In genomic region chr19:574658-575526, GRCh38 we compare ENCODE assay signal across 7 cellular contexts. TPM values are rescaled to one million over a fixed set of nuclear protein-coding genes. Genes with fewer than 3 reads are reported as not detected.
A peak's percentile ranks its signal among the peaks of the same experiment; 100 is the strongest.
DNase-seq lines count a peak whose midpoint lies in the region; FAIRE-seq and TF ChIP-seq lines count a peak whose summit lies in the region.

No MANE protein-coding gene starts in this region.

- FAIRE-seq in GM19239 (lab: Jason Lieb, UNC): peak; percentile 63
- FAIRE-seq in H54 (lab: Jason Lieb, UNC): no peak

- H3K9ac ChIP-seq in SK-N-SH: peak overlapping the region; percentile 11; the same call in 1 of the 2 replicates

- no peak overlapping the region for H2AFZ ChIP-seq in SK-N-SH (ENCODE audit: low read depth)

- TF ChIP-seq POLR2A in esophagus muscularis mucosa (IDR thresholded peaks at IDR 0.05; ENCODE audit: low read depth): no peak
- TF ChIP-seq POLR2A in H54 (IDR thresholded peaks at IDR 0.05; ENCODE audit: low read depth, low read length): no peak

- peaks cover 60% of the 10 kb centered on the region for H3K4me1 Mint-ChIP-seq in nephron progenitor cell

- intact Hi-C loops in esophagus muscularis mucosa (cut with DNase I): loop anchor here (5.0 kb wide), 1 partner anchor 57 kb away; the partner anchor contains the start of gene POLRMT

- peaks cover 8% of the 10 kb centered on the region for H3K9me3 Mint-ChIP-seq in nephron progenitor cell

- peaks cover 5% of the 10 kb centered on the region for H3K27me3 Mint-ChIP-seq in nephron progenitor cell (ENCODE audit: low read depth, poor library complexity)

- no peak for TF ChIP-seq CTCF in SK-N-SH (IDR thresholded peaks at IDR 0.05)
- no peak for TF ChIP-seq CTCF in esophagus muscularis mucosa (IDR thresholded peaks at IDR 0.05)
- TF ChIP-seq CTCF in nephron progenitor cell (IDR thresholded peaks at IDR 0.05): no peak

- no peak for TF ChIP-seq EP300 in SK-N-SH (IDR thresholded peaks at IDR 0.05; ENCODE audit: borderline replicate concordance in 1 of 2, low read depth in 1 of 2, low read length in 1 of 2)
- TF ChIP-seq EP300 in esophagus muscularis mucosa (IDR thresholded peaks at IDR 0.05): no peak

- POLR2A ChIA-PET in SK-N-SH (lab: Yijun Ruan, JAX): interaction anchor here (1.4 kb wide), 1 partner anchor 69 kb away, joined by 4 read pairs; no protein-coding TSS in a partner anchor

- peak overlapping the region; percentile 92 for H3K4me3 Mint-ChIP-seq in nephron progenitor cell

- peaks cover 14% of the 10 kb centered on the region for H3F3A ChIP-seq in SK-N-SH (replicated peaks; ENCODE audit: insufficient read depth)

- peaks cover 0 to 15% of the 10 kb centered on the region in 2 experiments for H3K36me3 ChIP-seq in SK-N-SH (replicated peaks in 1 of 2; ENCODE audit: control insufficient read depth in 1 of 2, insufficient read depth in 2 of 2, low read length in 1 of 2)
- peaks cover 5 to 23% (median 19%) of the 10 kb centered on the region in 4 donors for H3K36me3 ChIP-seq in esophagus muscularis mucosa
- H3K36me3 ChIP-seq in effector memory CD4-positive, alpha-beta T cell (ENCODE audit: control insufficient read depth, insufficient read depth, low read length): peaks cover 15% of the 10 kb centered on the region

- H3K79me2 ChIP-seq in SK-N-SH (ENCODE audit: insufficient read depth): peaks cover 73% of the 10 kb centered on the region

- H3K27ac Mint-ChIP-seq in nephron progenitor cell: peak overlapping the region; percentile 91

- H3K27me3 ChIP-seq in SK-N-SH (ENCODE audit: insufficient read depth) (no peaks in the 10 kb centered on the region), esophagus muscularis mucosa (no peaks in the 10 kb centered on the region)
- H3K27me3 ChIP-seq in effector memory CD4-positive, alpha-beta T cell (replicated peaks; ENCODE audit: control insufficient read depth, insufficient read depth, low read length, poor library complexity, severe bottlenecking): no peaks in the 10 kb centered on the region

- H3K4me1 ChIP-seq in SK-N-SH (ENCODE audit: control insufficient read depth in 1 of 2, insufficient read depth in 2 of 2, low read depth in 1 of 2, low read length in 1 of 2) (peaks cover 24 to 32% of the 10 kb centered on the region in 2 experiments; a peak in 3 of 4 replicates), esophagus muscularis mucosa (peaks cover 55 to 67% (median 59%) of the 10 kb centered on the region in 4 donors)
- H3K4me1 ChIP-seq in effector memory CD4-positive, alpha-beta T cell (ENCODE audit: control insufficient read depth, insufficient read depth, low read length, poor library complexity, severe bottlenecking): peaks cover 34% of the 10 kb centered on the region

- no peaks in the 10 kb centered on the region for H3K9me2 ChIP-seq in SK-N-SH

- H3K9me3 ChIP-seq in SK-N-SH (no peaks in the 10 kb centered on the region), esophagus muscularis mucosa (no peaks in the 10 kb centered on the region)
- H3K9me3 ChIP-seq in effector memory CD4-positive, alpha-beta T cell (ENCODE audit: control insufficient read depth, low read length): no peaks in the 10 kb centered on the region

- H3K36me3 Mint-ChIP-seq in nephron progenitor cell (ENCODE audit: low read depth): peaks cover 5% of the 10 kb centered on the region

- no peak for TF ChIP-seq RAD21 in SK-N-SH (IDR thresholded peaks at IDR 0.05; ENCODE audit: low read length)

- peaks cover 66% of the 10 kb centered on the region for H4K20me1 ChIP-seq in SK-N-SH (ENCODE audit: insufficient read depth)

- H3K4me3 ChIP-seq in SK-N-SH (ENCODE audit: low read depth in 2 of 2, low read length in 1 of 2): peak overlapping the region; percentile 38 to 53
- peak overlapping the region; percentile 14 to 51 (median 40) for H3K4me3 ChIP-seq in esophagus muscularis mucosa
- no peak overlapping the region for H3K4me3 ChIP-seq in effector memory CD4-positive, alpha-beta T cell (ENCODE audit: insufficient read depth, low read depth, low read length, poor library complexity, severe bottlenecking)

- H3K27ac ChIP-seq in SK-N-SH (ENCODE audit: low read depth in 2 of 2, low read length in 1 of 2) (peak overlapping the region; percentile 44 to 53; a peak in 3 of 4 replicates), esophagus muscularis mucosa (replicated peaks in 1 of 4) (peak overlapping the region; percentile 38 to 74 (median 68))
- no peak overlapping the region for H3K27ac ChIP-seq in effector memory CD4-positive, alpha-beta T cell (ENCODE audit: insufficient read depth, low read length, poor library complexity, severe bottlenecking)

- 15% methylated on average over 4 of the region's 32 CpGs for WGBS in SK-N-SH (ENCODE audit: low lambda C conversion rate)
- whole genome bisulfite sequencing in esophagus muscularis mucosa: 35% methylated on average over 21 of the region's 32 CpGs

- CTCF ChIA-PET in SK-N-SH (lab: Yijun Ruan, JAX): interaction anchor here (1.3 to 5.7 kb wide), 5 partner anchors 9 to 65 kb away, joined by 3 to 32 read pairs (median 6); no protein-coding TSS in a partner anchor

- peak overlapping the region; percentile 100 for H3K4me2 ChIP-seq in SK-N-SH

- DNase-seq in GM19239 (ENCODE audit: insufficient read length, low spot score) (no peak), SK-N-SH (no peak), esophagus muscularis mucosa (ENCODE audit: extremely low spot score) (no peak), nephron progenitor cell (peak; percentile 37), H54 (ENCODE audit: insufficient read length, low spot score) (no peak), NCI-H510A treated with DMSO at 0.1 percent for 48 hours (lab: John Stamatoyannopoulos, UW) (no peak)
- DNase-seq in effector memory CD4-positive, alpha-beta T cell: no peak

TF ChIP-seq in SK-N-SH, 30 proteins besides CTCF, POLR2A, EP300 and RAD21:
- TF ChIP-seq, protein P1, sequence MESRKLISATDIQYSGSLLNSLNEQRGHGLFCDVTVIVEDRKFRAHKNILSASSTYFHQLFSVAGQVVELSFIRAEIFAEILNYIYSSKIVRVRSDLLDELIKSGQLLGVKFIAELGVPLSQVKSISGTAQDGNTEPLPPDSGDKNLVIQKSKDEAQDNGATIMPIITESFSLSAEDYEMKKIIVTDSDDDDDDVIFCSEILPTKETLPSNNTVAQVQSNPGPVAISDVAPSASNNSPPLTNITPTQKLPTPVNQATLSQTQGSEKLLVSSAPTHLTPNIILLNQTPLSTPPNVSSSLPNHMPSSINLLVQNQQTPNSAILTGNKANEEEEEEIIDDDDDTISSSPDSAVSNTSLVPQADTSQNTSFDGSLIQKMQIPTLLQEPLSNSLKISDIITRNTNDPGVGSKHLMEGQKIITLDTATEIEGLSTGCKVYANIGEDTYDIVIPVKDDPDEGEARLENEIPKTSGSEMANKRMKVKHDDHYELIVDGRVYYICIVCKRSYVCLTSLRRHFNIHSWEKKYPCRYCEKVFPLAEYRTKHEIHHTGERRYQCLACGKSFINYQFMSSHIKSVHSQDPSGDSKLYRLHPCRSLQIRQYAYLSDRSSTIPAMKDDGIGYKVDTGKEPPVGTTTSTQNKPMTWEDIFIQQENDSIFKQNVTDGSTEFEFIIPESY (IDR thresholded peaks at IDR 0.05; ENCODE audit: borderline replicate concordance, low read depth): no peak
- peak; percentile 58; the same call in 1 of the 2 replicates for TF ChIP-seq MXI1 (IDR thresholded peaks at IDR 0.05; ENCODE audit: low read depth, low read length)

RNA-seq across cellular contexts. Expression of gene BSG, which starts 2.5 kb away (rescaled TPM):
- 745 and 835 TPM in 2 replicates for polyA plus RNA-seq in SK-N-SH (2012; rRNA removed)
- 263 and 438 TPM in 2 replicates for polyA plus RNA-seq in SK-N-SH (2012; cell fraction: cytosol; rRNA removed)
- polyA plus RNA-seq in SK-N-SH (2012; cell fraction: nucleus; rRNA removed): 422 and 627 TPM in 2 replicates
- total RNA-seq in esophagus muscularis mucosa: 100 to 1,000 TPM; 304 to 416 (median 362) TPM

RNA-seq across cellular contexts. Expression of gene HCN2, which starts 14.8 kb away (rescaled TPM):
- 3.4 and 5.6 TPM in 2 replicates for polyA plus RNA-seq in SK-N-SH (2012; rRNA removed)
- 4.4 and 8.7 TPM in 2 replicates for polyA plus RNA-seq in SK-N-SH (2012; cell fraction: cytosol; rRNA removed)
- polyA plus RNA-seq in SK-N-SH (2012; cell fraction: nucleus; rRNA removed): 11.1 and 12.0 TPM in 2 replicates
- under 1 TPM; 0.19 to 0.50 (median 0.41) TPM for total RNA-seq in esophagus muscularis mucosa

RNA-seq across cellular contexts. Expression of gene GZMM, which starts 31.0 kb away (rescaled TPM):
- not detected in 2 replicates for polyA plus RNA-seq in SK-N-SH (2012; rRNA removed)
- polyA plus RNA-seq in SK-N-SH (2012; cell fraction: cytosol; rRNA removed): 0.06 TPM in 1 of 2 replicates, not detected in the other
- polyA plus RNA-seq in SK-N-SH (2012; cell fraction: nucleus; rRNA removed): 0.07 and 0.11 TPM in 2 replicates
- under 1 TPM in 2 of 4 donors, not detected in 2; 0.50 to 0.58 TPM for total RNA-seq in esophagus muscularis mucosa

RNA-seq across cellular contexts. Expression of gene CDC34, which starts 43.3 kb away (rescaled TPM):
- 69.2 and 96.7 TPM in 2 replicates for polyA plus RNA-seq in SK-N-SH (2012; rRNA removed)
- polyA plus RNA-seq in SK-N-SH (2012; cell fraction: cytosol; rRNA removed): 48.9 and 66.0 TPM in 2 replicates
- polyA plus RNA-seq in SK-N-SH (2012; cell fraction: nucleus; rRNA removed): 83.8 and 200 TPM in 2 replicates
- total RNA-seq in esophagus muscularis mucosa: 100 to 1,000 TPM in 1 of 4 donors, 10 to 100 TPM in 3; 62.5 to 100 (median 76.2) TPM

RNA-seq across cellular contexts. Expression of gene POLRMT, which starts 58.4 kb away (rescaled TPM):
- polyA plus RNA-seq in SK-N-SH (2012; rRNA removed): 38.2 and 40.1 TPM in 2 replicates
- 9.6 and 13.7 TPM in 2 replicates for polyA plus RNA-seq in SK-N-SH (2012; cell fraction: cytosol; rRNA removed)
- 157 and 218 TPM in 2 replicates for polyA plus RNA-seq in SK-N-SH (2012; cell fraction: nucleus; rRNA removed)
- total RNA-seq in esophagus muscularis mucosa: 10 to 100 TPM; 20.8 to 40.7 (median 30.4) TPM
